ENCODE assay signal across 23 cellular contexts in genomic region chr5:139898981-139899380, GRCh38.
"Had no signal": no experiment of that assay in that cellular context is flagged by ENCODE, and none has a peak within 500 bp of the region (broad histone marks: within the 10 kb centered on the region; RNA-seq: fewer than 3 reads in every experiment).

No MANE protein-coding gene starts in this region.

- H3K27ac ChIP-seq: HL-60, KMS-11, SJSA1, SK-N-MC had no signal

- H3K4me3 Mint-ChIP-seq: IgD-negative memory B cell had no signal

- ATAC-seq: K562 had no signal

- H3K9me3 ChIP-seq: SJSA1 had no signal

- DNase-seq: Kasumi-1, MM.1S, NCI-H1092 treated with DMSO at 0.1 percent for 48 hours, NCI-H1436, NCI-H187, NCI-H2029, NCI-H2081 treated with DMSO at 0.1 percent for 48 hours, NCI-H2171, NCI-H226, NCI-H446, NCI-H510A, NCI-H524 treated with DMSO at 0.1 percent for 48 hours, NCI-H69, NCI-H774, Right ventricle myocardium superior, RPMI8226, SIG-M5 had no signal

- H3K36me3 ChIP-seq: SJSA1 had no signal

- H3K9me3 Mint-ChIP-seq: IgD-negative memory B cell had no signal

- H3K4me3 ChIP-seq: K562, SJSA1, SK-N-MC had no signal
